In genomic region chr3:183837894-183838293, GRCh38 we compare ENCODE assay signal across 8 cellular contexts.
"Had no signal": no experiment of that assay in that cellular context is flagged by ENCODE, and none has a peak within 500 bp of the region (broad histone marks: within the 10 kb centered on the region; RNA-seq: fewer than 3 reads in every experiment).

No MANE protein-coding gene starts in this region.

- H2AFZ ChIP-seq: GM23338 had no signal

- H3K4me3 Mint-ChIP-seq: GM23338, H9, HFFc6 had no signal

- H3K27ac Mint-ChIP-seq: GM23338, HFFc6 had no signal

- DNase-seq: H9, HCEC 1CT, HFFc6, IMR-90 had no signal

- H3K4me3 ChIP-seq: GM23338 had no signal

- ATAC-seq: GM23338 had no signal

- H3K4me1 Mint-ChIP-seq: GM23338, H9 had no signal

- FAIRE-seq: H1, H54, HTR-8/SVneo had no signal

- H3K4me2 ChIP-seq: GM23338 had no signal

- H3K9me3 Mint-ChIP-seq: GM23338, H9, HFFc6 had no signal
